Comparison of ENCODE assay signal across 13 cellular contexts in genomic region chrX:16114640-16115039, GRCh38. TPM values are rescaled to one million over a fixed set of nuclear protein-coding genes. Genes with fewer than 3 reads are reported as not detected.
A peak's percentile ranks its signal among the peaks of the same experiment; 100 is the strongest.
DNase-seq lines count a peak whose midpoint lies in the region; ATAC-seq, FAIRE-seq and TF ChIP-seq lines count a peak whose summit lies in the region.
"Had no signal": no experiment of that assay in that cellular context is flagged by ENCODE, and none has a peak within 500 bp of the region (broad histone marks: within the 10 kb centered on the region; RNA-seq: fewer than 3 reads in every experiment).

No MANE protein-coding gene starts in this region.

- H3K27ac Mint-ChIP-seq in CD14-positive monocyte, result peak overlapping the region; percentile 92 to 98 (median 97)
- no peak overlapping the region for H3K27ac Mint-ChIP-seq in astrocyte (ENCODE audit: unreplicated experiment)
- no peak overlapping the region for H3K27ac Mint-ChIP-seq in CD4-positive, alpha-beta memory T cell
- no peak overlapping the region for H3K27ac Mint-ChIP-seq in type B pancreatic cell
- no peak overlapping the region for H3K27ac Mint-ChIP-seq in T-cell
- H3K27ac Mint-ChIP-seq: endodermal cell; stimulated activated naive CD8-positive, alpha-beta T cell treated with anti-CD3 and anti-CD28 coated beads, Interleukin-15, Interleukin-2, amounts not matched to agents 100 ng/mL and 50 ng/mL, for 24 hours had no signal

- TF ChIP-seq CTCF in CD14-positive monocyte (IDR thresholded peaks at IDR 0.05) (no peak), astrocyte (IDR thresholded peaks at IDR 0.05; ENCODE audit: insufficient read depth, low read depth, low read length) (no peak), type B pancreatic cell (conservative IDR thresholded peaks at IDR 0.05) (no peak)

- no peak overlapping the region for H3K27ac ChIP-seq in astrocyte (ENCODE audit: low read depth, low read length)
- no peak overlapping the region for H3K27ac ChIP-seq in CD4-positive, alpha-beta memory T cell (ENCODE audit: low read depth, low read length)
- H3K27ac ChIP-seq: prostate gland had no signal

- peaks cover 7 to 25% (median 13%) of the 10 kb centered on the region in 7 donors for H3K9me3 Mint-ChIP-seq in CD14-positive monocyte
- peaks cover 6% of the 10 kb centered on the region for H3K9me3 Mint-ChIP-seq in astrocyte (ENCODE audit: unreplicated experiment)
- H3K9me3 Mint-ChIP-seq in CD4-positive, alpha-beta memory T cell, result peaks cover 0 to 7% (median 1%) of the 10 kb centered on the region in 8 donors
- peaks cover 9% of the 10 kb centered on the region for H3K9me3 Mint-ChIP-seq in type B pancreatic cell
- H3K9me3 Mint-ChIP-seq in T-cell, result no peaks in the 10 kb centered on the region

- H3K4me2 ChIP-seq in astrocyte (ENCODE audit: low read length), result peak overlapping the region; percentile 23

- H2AFZ ChIP-seq in astrocyte (ENCODE audit: low read depth, low read length), result no peak overlapping the region

- FAIRE-seq in astrocyte (lab: Jason Lieb, UNC), result peak; percentile 100

- POLR2A ChIA-PET in CD4-positive, alpha-beta memory T cell (lab: Charles Lee; ENCODE audit: partially characterized antibody), result no interaction called here
- POLR2A ChIA-PET in T-cell (lab: Charles Lee), result no interaction called here

- no peak overlapping the region for H3K4me3 ChIP-seq in astrocyte (ENCODE audit: insufficient read depth, low read depth, low read length)
- H3K4me3 ChIP-seq in CD4-positive, alpha-beta memory T cell (ENCODE audit: low read length in 2 of 2), result no peak overlapping the region
- H3K4me3 ChIP-seq: prostate gland had no signal

- no peaks in the 10 kb centered on the region for H3K79me2 ChIP-seq in astrocyte (ENCODE audit: insufficient read depth, low read length)

- H3K36me3 Mint-ChIP-seq in CD14-positive monocyte, result peaks cover 4 to 6% of the 10 kb centered on the region in 2 donors
- H3K36me3 Mint-ChIP-seq in astrocyte (ENCODE audit: low read depth, unreplicated experiment), result no peaks in the 10 kb centered on the region
- no peaks in the 10 kb centered on the region for H3K36me3 Mint-ChIP-seq in CD4-positive, alpha-beta memory T cell
- no peaks in the 10 kb centered on the region for H3K36me3 Mint-ChIP-seq in type B pancreatic cell
- H3K36me3 Mint-ChIP-seq in T-cell, result no peaks in the 10 kb centered on the region

- H4K20me1 ChIP-seq in astrocyte (ENCODE audit: insufficient read depth, low read length), result no peaks in the 10 kb centered on the region

- no peak for DNase-seq in CD14-positive monocyte (ENCODE audit: low spot score)
- peak; percentile 84 for DNase-seq in HS-5 (ENCODE audit: low read depth)
- DNase-seq in astrocyte (ENCODE audit: low read depth), result peak; percentile 75
- DNase-seq in myocyte (ENCODE audit: low read depth), result peak; percentile 30
- no peak for DNase-seq in CD4-positive, alpha-beta memory T cell
- no peak for DNase-seq in DMS 273 (lab: John Stamatoyannopoulos, UW; ENCODE audit: unreplicated experiment)
- DNase-seq in type B pancreatic cell (ENCODE audit: extremely low spot score, unreplicated experiment), result no peak
- no peak for DNase-seq in T-cell
- DNase-seq: anterior cingulate cortex; endodermal cell; stimulated activated CD4-positive, alpha-beta T cell treated with anti-CD3 and anti-CD28 coated beads, Interleukin-4, amount 100 ng/mL, for 24 hours had no signal

- H3K27me3 Mint-ChIP-seq in CD14-positive monocyte (ENCODE audit: low read depth in 3 of 3), result peaks cover 0 to 17% (median 0%) of the 10 kb centered on the region in 3 donors
- H3K27me3 Mint-ChIP-seq in astrocyte (ENCODE audit: low read depth, unreplicated experiment), result no peaks in the 10 kb centered on the region
- H3K27me3 Mint-ChIP-seq in CD4-positive, alpha-beta memory T cell, result no peaks in the 10 kb centered on the region
- no peaks in the 10 kb centered on the region for H3K27me3 Mint-ChIP-seq in type B pancreatic cell
- H3K27me3 Mint-ChIP-seq in T-cell, result peaks cover 0 to 16% of the 10 kb centered on the region in 2 donors
- H3K27me3 Mint-ChIP-seq: stimulated activated naive CD8-positive, alpha-beta T cell treated with anti-CD3 and anti-CD28 coated beads, Interleukin-15, Interleukin-2, amounts not matched to agents 100 ng/mL and 50 ng/mL, for 24 hours had no signal

- H3K4me1 ChIP-seq in astrocyte (ENCODE audit: insufficient read depth, low read length), result no peaks in the 10 kb centered on the region
- no peaks in the 10 kb centered on the region for H3K4me1 ChIP-seq in CD4-positive, alpha-beta memory T cell (ENCODE audit: insufficient read depth, low read length)
- H3K4me1 ChIP-seq: prostate gland had no signal

- intact Hi-C loops in CD14-positive monocyte (cut with micrococcal nuclease), result loop anchor here in 1 of 2 donors (10.0 kb wide), 1 partner anchor 260 kb away; the partner anchor contains the start of gene AP1S2
- intact Hi-C loops in CD4-positive, alpha-beta memory T cell (cut with micrococcal nuclease), result no loop called here

- H3K9ac ChIP-seq in astrocyte (ENCODE audit: low read length), result no peak overlapping the region

- peaks cover 2% of the 10 kb centered on the region for H3K9me3 ChIP-seq in astrocyte (ENCODE audit: insufficient read depth, low read depth, low read length)
- no peaks in the 10 kb centered on the region for H3K9me3 ChIP-seq in CD4-positive, alpha-beta memory T cell (ENCODE audit: control insufficient read depth in 1 of 2, low read length in 2 of 2)
- H3K9me3 ChIP-seq: prostate gland had no signal

- CTCF ChIA-PET in CD4-positive, alpha-beta memory T cell (lab: Charles Lee; ENCODE audit: partially characterized antibody), result interaction anchor here (0.6 kb wide), 1 partner anchor 556 kb away, joined by 3 read pairs; no protein-coding TSS in a partner anchor
- CTCF ChIA-PET in T-cell (lab: Charles Lee), result interaction anchor here in 1 of 2 donors (0.6 kb wide), 1 partner anchor 11 kb away, joined by 3 read pairs; no protein-coding TSS in a partner anchor

- H3K27me3 ChIP-seq in astrocyte (ENCODE audit: insufficient read depth, low read length), result peaks cover 2% of the 10 kb centered on the region
- H3K27me3 ChIP-seq in CD4-positive, alpha-beta memory T cell (ENCODE audit: insufficient read depth, low read length), result no peaks in the 10 kb centered on the region

- no peaks in the 10 kb centered on the region for H3K36me3 ChIP-seq in astrocyte (ENCODE audit: insufficient read depth, low read length)
- H3K36me3 ChIP-seq in CD4-positive, alpha-beta memory T cell (ENCODE audit: insufficient read depth, low read length), result no peaks in the 10 kb centered on the region
- H3K36me3 ChIP-seq: prostate gland had no signal

- peaks cover 36% of the 10 kb centered on the region for H3K4me1 Mint-ChIP-seq in CD14-positive monocyte
- H3K4me1 Mint-ChIP-seq in astrocyte (ENCODE audit: low read depth, unreplicated experiment), result peaks cover 3% of the 10 kb centered on the region
- H3K4me1 Mint-ChIP-seq in CD4-positive, alpha-beta memory T cell, result no peaks in the 10 kb centered on the region
- H3K4me1 Mint-ChIP-seq in type B pancreatic cell (ENCODE audit: unreplicated experiment), result peaks cover 6% of the 10 kb centered on the region
- peaks cover 0 to 5% (median 0%) of the 10 kb centered on the region in 3 donors for H3K4me1 Mint-ChIP-seq in T-cell

- ATAC-seq in T-cell (replicated peaks in 1 of 4), result no peak

- peak overlapping the region in 1 of 2 donors; percentile 41 for H3K4me3 Mint-ChIP-seq in CD14-positive monocyte
- no peak overlapping the region for H3K4me3 Mint-ChIP-seq in astrocyte (ENCODE audit: unreplicated experiment)
- H3K4me3 Mint-ChIP-seq in CD4-positive, alpha-beta memory T cell, result no peak overlapping the region
- no peak overlapping the region for H3K4me3 Mint-ChIP-seq in type B pancreatic cell
- H3K4me3 Mint-ChIP-seq in T-cell, result no peak overlapping the region
- H3K4me3 Mint-ChIP-seq: endodermal cell; stimulated activated naive CD8-positive, alpha-beta T cell treated with anti-CD3 and anti-CD28 coated beads, Interleukin-15, Interleukin-2, amounts not matched to agents 100 ng/mL and 50 ng/mL, for 24 hours had no signal

RNA-seq across cellular contexts. Expression of gene GRPR, which starts 8.7 kb away (rescaled TPM):
- polyA plus RNA-seq in CD14-positive monocyte, result under 1 TPM; 0.35 to 0.46 TPM
- total RNA-seq in astrocyte (1.9 and 3.0 TPM in 2 replicates), myocyte (0.13 TPM in 1 of 2 replicates, not detected in the other), type B pancreatic cell (ENCODE audit: low replicate concordance) (3.4 and 9.8 TPM in 2 replicates), T-cell (under 1 TPM in 2 of 5 donors, not detected in 3; 0.16 to 0.32 TPM)
- 0.04 TPM for polyA plus RNA-seq in myocyte (2012)
- total RNA-seq in CD4-positive, alpha-beta memory T cell, result under 1 TPM; 0.23 to 0.33 TPM
- under 1 TPM in 1 of 2 donors, not detected in 1; 0.24 TPM for polyA plus RNA-seq in CD4-positive, alpha-beta memory T cell

RNA-seq across cellular contexts. Expression of gene MAGEB17, which starts 52.6 kb away (rescaled TPM):
- not detected for polyA plus RNA-seq in CD14-positive monocyte
- total RNA-seq in astrocyte, result not detected in 2 replicates
- not detected in 2 replicates for total RNA-seq in myocyte
- polyA plus RNA-seq in myocyte (2012), result not detected
- not detected for total RNA-seq in CD4-positive, alpha-beta memory T cell
- not detected for polyA plus RNA-seq in CD4-positive, alpha-beta memory T cell
- 0.26 TPM in 1 of 2 replicates, not detected in the other for total RNA-seq in type B pancreatic cell (ENCODE audit: low replicate concordance)
- not detected for total RNA-seq in T-cell

Comparison
In these comparisons a context has a peak if more than half of its experiments do, and no peak if none do; other contexts are left out.
1. DNase-seq: peak in HS-5 (single experiment), astrocyte (single experiment) and myocyte (single experiment); none in CD14-positive monocyte (single experiment), CD4-positive, alpha-beta memory T cell (0 of 5), DMS 273 (single experiment), type B pancreatic cell (single experiment) and T-cell (0 of 34).
2. H3K27ac Mint-ChIP-seq: peak in CD14-positive monocyte (7 of 7); none in astrocyte (single experiment), CD4-positive, alpha-beta memory T cell (0 of 7), type B pancreatic cell (single experiment) and T-cell (0 of 2).